19 cellular contexts compared by ENCODE assay signal in the genomic region with DNA sequence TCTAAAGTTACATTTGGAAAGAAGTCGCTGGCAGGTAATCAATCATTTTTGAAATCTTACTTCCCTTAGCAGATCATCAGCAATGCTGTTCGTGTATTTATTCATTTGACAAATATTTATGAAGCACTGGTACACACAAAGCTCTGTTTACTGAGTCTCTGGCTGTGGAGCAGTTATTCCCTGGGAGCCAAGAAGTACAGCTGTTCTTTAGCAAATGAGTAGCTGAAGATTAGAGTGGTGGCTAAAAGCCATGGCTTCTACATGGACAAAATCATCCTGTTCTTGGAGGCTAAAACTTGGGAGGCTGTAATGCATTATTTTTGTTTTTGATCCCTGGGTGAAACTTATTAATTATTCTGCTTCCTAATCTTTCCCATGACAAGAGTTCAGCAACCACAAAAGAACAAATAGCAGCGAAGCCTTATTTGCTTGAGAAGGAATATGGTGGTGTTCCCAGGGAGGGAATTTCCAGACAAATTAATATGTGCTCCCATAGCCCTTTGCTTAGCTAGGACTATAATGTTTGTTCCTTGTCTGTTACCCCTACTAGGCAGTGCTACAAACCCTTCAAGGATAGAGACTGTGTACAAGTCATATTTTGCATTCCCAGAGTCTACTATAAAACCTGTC.
DNase-seq lines count a peak whose midpoint lies in the region; ATAC-seq and TF ChIP-seq lines count a peak whose summit lies in the region.
"Had no signal": no experiment of that assay in that cellular context is flagged by ENCODE, and none has a peak within 500 bp of the region (broad histone marks: within the 10 kb centered on the region; RNA-seq: fewer than 3 reads in every experiment).

No MANE protein-coding gene starts in this region.

- H3K4me1 ChIP-seq in IMR-90 (ENCODE audit: control insufficient read depth, insufficient read depth, low read length) (no peaks in the 10 kb centered on the region), heart left ventricle (peaks cover 0 to 4% (median 0%) of the 10 kb centered on the region in 12 donors), osteoblast (ENCODE audit: insufficient read depth, low read length) (no peaks in the 10 kb centered on the region), esophagus squamous epithelium (peaks cover 0 to 6% (median 0%) of the 10 kb centered on the region in 3 donors), foreskin keratinocyte (no peaks in the 10 kb centered on the region)

- no peak overlapping the region for H4K91ac ChIP-seq in IMR-90 (ENCODE audit: insufficient read depth, low read depth, low read length)

- no peak overlapping the region for H3K56ac ChIP-seq in IMR-90 (ENCODE audit: extremely low read depth, insufficient read depth, low read length)

- no peak overlapping the region for H3K27ac Mint-ChIP-seq in naive thymus-derived CD8-positive, alpha-beta T cell
- H3K27ac Mint-ChIP-seq: activated CD4-positive, alpha-beta memory T cell treated with anti-CD3 and anti-CD28 coated beads, Interleukin-2, amount 10 ng/mL, durations not matched to agents 7 days and 5 days; activated T-helper 1 cell treated with anti-CD3 and anti-CD28 coated beads, Interleukin-12 subunit alpha, Interleukin-12 subunit beta, Interleukin-2, Interleukin-4 antibody, amounts not matched to agents 30 ng/mL and 10 ng/mL and 1 ng/mL, durations not matched to agents 14 hours and 24 hours and 36 hours had no signal

- no peak overlapping the region for H2AK5ac ChIP-seq in IMR-90 (ENCODE audit: low read depth, low read length)

- no peaks in the 10 kb centered on the region for H3K4me1 Mint-ChIP-seq in naive thymus-derived CD8-positive, alpha-beta T cell
- H3K4me1 Mint-ChIP-seq: activated CD4-positive, alpha-beta memory T cell treated with anti-CD3 and anti-CD28 coated beads, Interleukin-2, amount 10 ng/mL, durations not matched to agents 7 days and 5 days had no signal

- H4K8ac ChIP-seq in IMR-90 (ENCODE audit: low read depth in 2 of 2, low read length in 2 of 2) = no peak overlapping the region

- no peaks in the 10 kb centered on the region for H4K20me1 ChIP-seq in IMR-90 (ENCODE audit: insufficient read depth, low read length)
- no peaks in the 10 kb centered on the region for H4K20me1 ChIP-seq in osteoblast (ENCODE audit: insufficient read depth, low read length)

- TF ChIP-seq RAD21 in IMR-90 (IDR thresholded peaks at IDR 0.05; ENCODE audit: low read length) = no peak

- H2AK9ac ChIP-seq in IMR-90 (replicated peaks; ENCODE audit: low read depth, low read length, poor library complexity) = no peak overlapping the region

- BruUV-seq in IMR-90 (replicated peaks; lab: Mats Ljungman, UMichigan) = no TSS peak

- H3K27me3 ChIP-seq in IMR-90 (ENCODE audit: control insufficient read depth, insufficient read depth, low read length) (no peaks in the 10 kb centered on the region), heart left ventricle (peaks cover 0 to 6% (median 0%) of the 10 kb centered on the region in 9 donors), osteoblast (ENCODE audit: insufficient read depth, low read length) (no peaks in the 10 kb centered on the region), esophagus squamous epithelium (no peaks in the 10 kb centered on the region), foreskin keratinocyte (no peaks in the 10 kb centered on the region)
- H3K27me3 ChIP-seq: sigmoid colon had no signal

- no peak overlapping the region for H3K9ac ChIP-seq in IMR-90 (ENCODE audit: low read depth, low read length)

- H3K27me3 Mint-ChIP-seq in naive thymus-derived CD8-positive, alpha-beta T cell = peaks cover 7 to 32% (median 9%) of the 10 kb centered on the region in 5 donors

- no peak overlapping the region for H2AFZ ChIP-seq in IMR-90 (replicated peaks; ENCODE audit: low read length, poor library complexity)
- no peak overlapping the region for H2AFZ ChIP-seq in osteoblast (ENCODE audit: low read length)

- H2BK5ac ChIP-seq in IMR-90 (ENCODE audit: low read depth, low read length, poor library complexity, severe bottlenecking) = no peak overlapping the region

- dilution Hi-C loops in IMR-90 (cut with HindIII; ENCODE audit: low sequenced_read_pairs, unreplicated experiment) = no loop called here

- H4K5ac ChIP-seq in IMR-90 (ENCODE audit: low read depth, low read length) = no peak overlapping the region

- H3K9me1 ChIP-seq in IMR-90 (ENCODE audit: insufficient read depth, low read length) = no peaks in the 10 kb centered on the region

- no peak overlapping the region for H2BK20ac ChIP-seq in IMR-90 (ENCODE audit: low read depth, low read length)

- H3K36me3 ChIP-seq in IMR-90 (ENCODE audit: control insufficient read depth, insufficient read depth, low read length) (no peaks in the 10 kb centered on the region), heart left ventricle (no peaks in the 10 kb centered on the region), osteoblast (ENCODE audit: insufficient read depth, low read length) (no peaks in the 10 kb centered on the region), esophagus squamous epithelium (no peaks in the 10 kb centered on the region)
- H3K36me3 ChIP-seq: sigmoid colon had no signal

- no peak overlapping the region for H3K4me3 Mint-ChIP-seq in naive thymus-derived CD8-positive, alpha-beta T cell
- H3K4me3 Mint-ChIP-seq: activated CD4-positive, alpha-beta memory T cell treated with anti-CD3 and anti-CD28 coated beads, Interleukin-2, amount 10 ng/mL, durations not matched to agents 7 days and 5 days; activated T-helper 1 cell treated with anti-CD3 and anti-CD28 coated beads, Interleukin-12 subunit alpha, Interleukin-12 subunit beta, Interleukin-2, Interleukin-4 antibody, amounts not matched to agents 30 ng/mL and 10 ng/mL and 1 ng/mL, durations not matched to agents 14 hours and 24 hours and 36 hours; neural crest cell had no signal

- no peak overlapping the region for H2BK15ac ChIP-seq in IMR-90 (ENCODE audit: low read depth, low read length)

- no peaks in the 10 kb centered on the region for H3K79me1 ChIP-seq in IMR-90 (ENCODE audit: low read depth in 1 of 2, low read length in 2 of 2)

- H3K27ac ChIP-seq in IMR-90 (ENCODE audit: insufficient read depth, low read length) = no peak overlapping the region
- peak overlapping the region in 4 of 12 donors; percentile 8 to 14 (median 11) for H3K27ac ChIP-seq in heart left ventricle
- H3K27ac ChIP-seq in osteoblast (ENCODE audit: low read depth, low read length) = no peak overlapping the region
- H3K27ac ChIP-seq in esophagus squamous epithelium = peak overlapping the region in 1 of 4 donors; percentile 14
- no peak overlapping the region for H3K27ac ChIP-seq in foreskin keratinocyte
- H3K27ac ChIP-seq: HL-60 had no signal

- POLR2A ChIA-PET in IMR-90 (lab: Charles Lee; ENCODE audit: unreplicated experiment) = no interaction called here
- POLR2A ChIA-PET in naive thymus-derived CD8-positive, alpha-beta T cell (lab: Charles Lee) = no interaction called here

- H3K4me3 ChIP-seq in IMR-90 (ENCODE audit: insufficient read depth, low read depth, low read length) = no peak overlapping the region
- H3K4me3 ChIP-seq in heart left ventricle = no peak overlapping the region
- H3K4me3 ChIP-seq in osteoblast (ENCODE audit: insufficient read depth, low read length) = no peak overlapping the region
- no peak overlapping the region for H3K4me3 ChIP-seq in esophagus squamous epithelium
- H3K4me3 ChIP-seq: sigmoid colon had no signal

- no peaks in the 10 kb centered on the region for H3K36me3 Mint-ChIP-seq in naive thymus-derived CD8-positive, alpha-beta T cell

- no peak overlapping the region for H3K18ac ChIP-seq in IMR-90 (ENCODE audit: low read depth, low read length)

- no peak overlapping the region for H3K14ac ChIP-seq in IMR-90 (replicated peaks; ENCODE audit: low read depth, low read length)

- no peak for TF ChIP-seq POLR2A in IMR-90 (IDR thresholded peaks at IDR 0.05; ENCODE audit: low read depth, low read length)
- no peak for TF ChIP-seq POLR2A in heart left ventricle (IDR thresholded peaks at IDR 0.05)
- TF ChIP-seq POLR2A in esophagus squamous epithelium (IDR thresholded peaks at IDR 0.05) = no peak

- no CpG with 5 or more reads among the region's 3 CpGs for WGBS in IMR-90 (ENCODE audit: extremely low coverage in 2 of 2, insufficient read length in 1 of 2), 2 experiments
- 58 to 72% (median 60%) methylated on average over 3 of the region's 3 CpGs for WGBS in heart left ventricle, 4 donors
- WGBS in esophagus squamous epithelium, 2 donors = 27 to 35% methylated on average over 3 of the region's 3 CpGs

- ATAC-seq in IMR-90 (ENCODE audit: low read depth) (peak; percentile 85), heart left ventricle (peak; percentile 64 to 81 (median 70)), foreskin keratinocyte (no peak)
- no peak for ATAC-seq in naive thymus-derived CD8-positive, alpha-beta T cell
- ATAC-seq: Panc1 had no signal

- H3K9me3 Mint-ChIP-seq in naive thymus-derived CD8-positive, alpha-beta T cell = peaks cover 0 to 2% (median 0%) of the 10 kb centered on the region in 9 donors
- H3K9me3 Mint-ChIP-seq: activated CD4-positive, alpha-beta memory T cell treated with anti-CD3 and anti-CD28 coated beads, Interleukin-2, amount 10 ng/mL, durations not matched to agents 7 days and 5 days; activated T-helper 1 cell treated with anti-CD3 and anti-CD28 coated beads, Interleukin-12 subunit alpha, Interleukin-12 subunit beta, Interleukin-2, Interleukin-4 antibody, amounts not matched to agents 30 ng/mL and 10 ng/mL and 1 ng/mL, durations not matched to agents 14 hours and 24 hours and 36 hours had no signal

- H3K4me2 ChIP-seq in IMR-90 (ENCODE audit: low read depth, low read length) (no peak overlapping the region), osteoblast (ENCODE audit: insufficient read depth, low read length) (no peak overlapping the region)

- DNase-seq in IMR-90 (peak; percentile 56), NCI-H446 treated with DMSO at 0.1 percent for 48 hours (lab: John Stamatoyannopoulos, UW) (peak; percentile 62), heart left ventricle (peak in 1 of 5 donors; percentile 28), osteoblast (ENCODE audit: insufficient read length, low spot score, missing footprints) (peak; percentile 35), esophagus squamous epithelium (lab: John Stamatoyannopoulos, UW) (no peak), foreskin keratinocyte (no peak)
- DNase-seq in naive thymus-derived CD8-positive, alpha-beta T cell = no peak
- DNase-seq: activated CD4-positive, alpha-beta memory T cell treated with anti-CD3 and anti-CD28 coated beads, Interleukin-2, amount 10 ng/mL, durations not matched to agents 7 days and 5 days; C1 segment of cervical spinal cord; DND-41; NCI-H1436 treated with DMSO at 0.1 percent for 48 hours; NCI-H524 treated with DMSO at 0.1 percent for 48 hours; sigmoid colon; stimulated activated CD4-positive, alpha-beta T cell treated with anti-CD3 and anti-CD28 coated beads, Interleukin-4, amount 100 ng/mL, for 1 hour; stimulated activated CD8-positive, alpha-beta memory T cell treated with anti-CD3 and anti-CD28 coated beads, Interleukin-4, amount 100 ng/mL, for 48 hours had no signal

- no peak overlapping the region for H2BK120ac ChIP-seq in IMR-90 (ENCODE audit: low read depth, low read length)

- in situ Hi-C loops in IMR-90 (cut with MboI; ENCODE audit: low sequenced_read_pairs) = loop anchor here (10.0 kb wide), 1 partner anchor 1655 kb away; no protein-coding TSS in a partner anchor

- intact Hi-C loops in IMR-90 (cut with micrococcal nuclease) = loop anchor here (10.0 kb wide), 1 partner anchor 685 kb away; no protein-coding TSS in a partner anchor
- intact Hi-C loops in heart left ventricle (cut with DNase I) = no loop called here
- intact Hi-C loops in esophagus squamous epithelium (cut with DNase I) = no loop called here

- no peak overlapping the region for H3K23ac ChIP-seq in IMR-90 (ENCODE audit: low read depth, low read length)

- no peak for TF ChIP-seq CTCF in IMR-90 (conservative IDR thresholded peaks at IDR 0.05; ENCODE audit: low read depth, low read length)
- TF ChIP-seq CTCF in heart left ventricle (IDR thresholded peaks at IDR 0.05) = no peak
- no peak for TF ChIP-seq CTCF in osteoblast (IDR thresholded peaks at IDR 0.05; ENCODE audit: extremely low read depth, low read depth, low read length)
- no peak for TF ChIP-seq CTCF in esophagus squamous epithelium (IDR thresholded peaks at IDR 0.05)
- TF ChIP-seq CTCF in foreskin keratinocyte (conservative IDR thresholded peaks at IDR 0.05) = no peak

- no peak overlapping the region for H3K4ac ChIP-seq in IMR-90 (ENCODE audit: low read depth, low read length)

- H3K9me3 ChIP-seq in IMR-90 (ENCODE audit: control insufficient read depth, insufficient read depth, low read length) = no peaks in the 10 kb centered on the region
- H3K9me3 ChIP-seq in heart left ventricle = no peaks in the 10 kb centered on the region
- no peaks in the 10 kb centered on the region for H3K9me3 ChIP-seq in osteoblast (ENCODE audit: low read depth, low read length)
- no peaks in the 10 kb centered on the region for H3K9me3 ChIP-seq in esophagus squamous epithelium
- H3K9me3 ChIP-seq: sigmoid colon had no signal

- CTCF ChIA-PET in IMR-90 (lab: Yijun Ruan, JAX) = interaction anchor here (0.6 kb wide), 1 partner anchor 11 kb away, joined by 4 read pairs; no protein-coding TSS in a partner anchor

- H3K79me2 ChIP-seq in osteoblast (ENCODE audit: insufficient read depth, low read length) = no peaks in the 10 kb centered on the region

Comparison
In these comparisons a context has a peak if more than half of its experiments do, and no peak if none do; other contexts are left out.
1. ATAC-seq: peak in IMR-90 (single experiment) and heart left ventricle (4 of 4); none in naive thymus-derived CD8-positive, alpha-beta T cell (0 of 2) and foreskin keratinocyte (single experiment).
2. DNase-seq: peak in IMR-90 (single experiment), NCI-H446 treated with DMSO at 0.1 percent for 48 hours (single experiment) and osteoblast (single experiment); none in naive thymus-derived CD8-positive, alpha-beta T cell (0 of 10), esophagus squamous epithelium (single experiment) and foreskin keratinocyte (0 of 2).